1 cellular context compared by ENCODE assay signal in the genomic region with DNA sequence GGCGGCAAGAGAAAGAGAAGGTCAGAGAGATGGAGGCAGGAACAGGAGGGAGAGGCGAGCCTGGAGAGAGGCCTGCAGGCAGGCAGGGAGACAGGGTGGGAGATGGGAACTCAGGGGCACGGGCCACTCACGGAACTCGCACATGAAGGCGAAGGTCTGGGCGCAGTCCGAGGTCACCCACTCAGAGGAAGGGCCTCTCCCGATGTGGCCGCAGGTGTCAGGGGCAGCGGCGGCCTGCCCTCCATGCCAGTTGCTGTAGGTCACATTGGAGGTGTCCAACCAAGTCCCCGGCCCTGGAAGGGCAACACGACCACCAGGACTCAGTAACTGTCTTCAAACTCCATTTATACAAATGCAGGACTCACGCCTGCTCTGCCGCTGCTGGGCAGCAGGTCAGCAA.
TF ChIP-seq lines count a peak whose summit lies in the region.

No MANE protein-coding gene starts in this region.

TF ChIP-seq in H1, 55 proteins besides CTCF, POLR2A, EP300 and RAD21:
- TF ChIP-seq NANOG (IDR thresholded peaks at IDR 0.05; ENCODE audit: insufficient read depth, low read depth, low read length, poor library complexity, severe bottlenecking) (no peak), ZNF274 (IDR thresholded peaks at IDR 0.05; ENCODE audit: borderline replicate concordance, extremely low read depth, low read length) (no peak), FOSL1 (IDR thresholded peaks at IDR 0.05; ENCODE audit: insufficient read depth, low read depth, low read length) (no peak), SAP30 (IDR thresholded peaks at IDR 0.05; ENCODE audit: insufficient read depth, insufficient replicate concordance, low read length) (no peak)
